In genomic region chr4:10157478-10158354, GRCh38 we compare ENCODE assay signal across 8 cellular contexts. TPM values are rescaled to one million over a fixed set of nuclear protein-coding genes. Genes with fewer than 3 reads are reported as not detected.
DNase-seq lines count a peak whose midpoint lies in the region; ATAC-seq, FAIRE-seq and TF ChIP-seq lines count a peak whose summit lies in the region.

No MANE protein-coding gene starts in this region.

- H3K23me2 ChIP-seq in H9 (ENCODE audit: insufficient read length, low read depth, low read length, poor library complexity, severe bottlenecking), result no peaks in the 10 kb centered on the region

- H2AFZ ChIP-seq in H9 (ENCODE audit: low read length), result no peak overlapping the region
- H2AFZ ChIP-seq in MM.1S (ENCODE audit: low read length), result no peak overlapping the region

- H3K9ac ChIP-seq in H9 (ENCODE audit: extremely low read depth, insufficient read length, low read length) (no peak overlapping the region), MM.1S (ENCODE audit: low read length) (no peak overlapping the region)

- no peaks in the 10 kb centered on the region for H3K79me1 ChIP-seq in H9 (ENCODE audit: insufficient read depth, low read depth, low read length, poor library complexity, severe bottlenecking)

- no peak overlapping the region for H4K91ac ChIP-seq in H9 (ENCODE audit: insufficient read length, low read depth, low read length)

- H4K5ac ChIP-seq in H9 (ENCODE audit: insufficient read length, low read depth, low read length), result no peak overlapping the region

- H3K9me2 ChIP-seq in MM.1S (replicated peaks; ENCODE audit: insufficient read depth, low read length), result no peaks in the 10 kb centered on the region

- no CpG with 5 or more reads among the region's 9 CpGs for WGBS in H9 (ENCODE audit: extremely low coverage, insufficient read length, low lambda C conversion rate)

- H3K14ac ChIP-seq in H9 (ENCODE audit: insufficient read depth, low read length), result no peak overlapping the region

- H3K27ac Mint-ChIP-seq in H9, result no peak overlapping the region; a peak in 1 of 7 replicates
- H3K27ac Mint-ChIP-seq in T-cell, result no peak overlapping the region

- H3K4me2 ChIP-seq in H9 (ENCODE audit: insufficient read depth, insufficient read length, low read length) (no peak overlapping the region), MM.1S (ENCODE audit: low read depth, low read length) (no peak overlapping the region)

- H2BK120ac ChIP-seq in H9 (ENCODE audit: low read depth, low read length, poor library complexity, severe bottlenecking), result no peak overlapping the region

- CTCF ChIA-PET in T-cell (lab: Charles Lee), result interaction anchor here (0.6 to 2.5 kb wide), 12 partner anchors 10 to 393 kb away, joined by 3 to 13 read pairs (median 3); no protein-coding TSS in a partner anchor

- H2BK12ac ChIP-seq in H9 (ENCODE audit: insufficient read length, low read depth, low read length), result no peak overlapping the region

- H3K27me3 Mint-ChIP-seq in H9 (ENCODE audit: low read depth) (peaks cover 38% of the 10 kb centered on the region), T-cell (peaks cover 0 to 3% of the 10 kb centered on the region in 2 donors)

- TF ChIP-seq CTCF in H9 (conservative IDR thresholded peaks at IDR 0.05) (peak; percentile 86), MM.1S (IDR thresholded peaks at IDR 0.05; ENCODE audit: low read length) (peak; percentile 87), bronchial epithelial cell (IDR thresholded peaks at IDR 0.05; ENCODE audit: insufficient read depth, low read length, severe bottlenecking) (peak; percentile 72)

- H2AK5ac ChIP-seq in H9 (ENCODE audit: insufficient read length, low read length), result no peak overlapping the region

- FAIRE-seq in bronchial epithelial cell (lab: Jason Lieb, UNC), result no peak

- no peak overlapping the region for H3K56ac ChIP-seq in H9 (ENCODE audit: insufficient read length, low read depth, low read length)

- H3K36me3 ChIP-seq in MM.1S (replicated peaks; ENCODE audit: insufficient read depth, low read length) (no peaks in the 10 kb centered on the region), bronchial epithelial cell (ENCODE audit: control insufficient read depth, insufficient read depth, low read length) (no peaks in the 10 kb centered on the region)

- H3K18ac ChIP-seq in H9 (ENCODE audit: insufficient read length, low read depth, low read length), result peak overlapping the region; percentile 38

- H3T11ph ChIP-seq in H9 (ENCODE audit: low read length), result no peak overlapping the region

- H2BK20ac ChIP-seq in H9 (ENCODE audit: low read depth, low read length, poor library complexity, severe bottlenecking), result no peak overlapping the region

- no peak overlapping the region for H3K23ac ChIP-seq in H9 (ENCODE audit: insufficient read length, low read depth, low read length)

- peak in 2 of 4 experiments; percentile 35 to 43 for ATAC-seq in T-cell (replicated peaks in 1 of 4)

- H3K4me3 ChIP-seq in MM.1S (ENCODE audit: low read length) (no peak overlapping the region), bronchial epithelial cell (ENCODE audit: low read depth, low read length) (no peak overlapping the region)

- no peaks in the 10 kb centered on the region for H3K4me1 ChIP-seq in H9 (ENCODE audit: insufficient read depth, low read length)
- peaks cover 14% of the 10 kb centered on the region for H3K4me1 ChIP-seq in MM.1S (ENCODE audit: low read length)

- no peak overlapping the region for H2BK5ac ChIP-seq in H9 (ENCODE audit: insufficient read length, low read length)

- H3K27ac ChIP-seq in H9 (ENCODE audit: insufficient read length, low read depth, low read length) (no peak overlapping the region), MM.1S (ENCODE audit: low read length) (no peak overlapping the region)

- POLR2A ChIA-PET in T-cell (lab: Charles Lee), result interaction anchor here in 1 of 2 donors (0.6 kb wide), 1 partner anchor 392 kb away, joined by 5 read pairs; no protein-coding TSS in a partner anchor

- no peak overlapping the region for H2BK15ac ChIP-seq in H9 (ENCODE audit: low read depth, low read length)

- H3K9me3 ChIP-seq in H9 (ENCODE audit: control insufficient read depth, low read depth, low read length) (no peaks in the 10 kb centered on the region), MM.1S (replicated peaks; ENCODE audit: insufficient read depth, low read length) (no peaks in the 10 kb centered on the region)

- no peaks in the 10 kb centered on the region for H3K36me3 Mint-ChIP-seq in H9 (ENCODE audit: insufficient read depth in 1 of 3, low read depth in 3 of 3)
- H3K36me3 Mint-ChIP-seq in T-cell, result no peaks in the 10 kb centered on the region

- H4K8ac ChIP-seq in H9 (replicated peaks; ENCODE audit: insufficient read length, low read depth, low read length), result no peak overlapping the region

- H3K4me1 Mint-ChIP-seq in H9 (peaks cover 8 to 10% of the 10 kb centered on the region in 2 experiments), T-cell (peaks cover 31 to 37% (median 37%) of the 10 kb centered on the region in 3 donors)

- DNase-seq in NCI-H345 (lab: John Stamatoyannopoulos, UW) (peak; percentile 54), NCI-H345 treated with DMSO at 0.1 percent for 48 hours (lab: John Stamatoyannopoulos, UW; ENCODE audit: unreplicated experiment) (no peak), H9 (peak; percentile 74), MM.1S (peak; percentile 53), T-cell (peak in 21 of 34 experiments; percentile 6 to 32 (median 19)), bronchial epithelial cell (ENCODE audit: low read depth) (peak; percentile 70), iris pigment epithelial cell (ENCODE audit: low read depth) (peak; percentile 81)
- peak; percentile 10 to 23 for DNase-seq in stimulated activated CD4-positive, alpha-beta T cell treated with anti-CD3 and anti-CD28 coated beads, Interleukin-15, amount 100 ng/mL, for 48 hours (ENCODE audit: low read depth in 2 of 2)

- H3K4ac ChIP-seq in H9 (ENCODE audit: low read depth, low read length), result peak overlapping the region; percentile 6; the same call in 1 of the 2 replicates

- H4K20me1 ChIP-seq in H9 (ENCODE audit: control insufficient read depth, insufficient read depth, insufficient read length), result no peaks in the 10 kb centered on the region
- H4K20me1 ChIP-seq in MM.1S (ENCODE audit: insufficient read depth, low read length), result no peaks in the 10 kb centered on the region

- no peaks in the 10 kb centered on the region; the same call in 1 of the 2 replicates for H3F3A ChIP-seq in MM.1S (ENCODE audit: insufficient read depth, low read length)

- H3K27me3 ChIP-seq in H9 (ENCODE audit: insufficient read depth, low read length), result 0 out of 2 replicates have a peak, but pooled peaks cover 2% of the 10 kb centered on the region
- no peaks in the 10 kb centered on the region for H3K27me3 ChIP-seq in MM.1S (replicated peaks; ENCODE audit: insufficient read depth, low read length)
- peaks cover 2% of the 10 kb centered on the region for H3K27me3 ChIP-seq in bronchial epithelial cell (ENCODE audit: control insufficient read depth, insufficient read depth, low read length)

- H3K79me2 ChIP-seq in H9 (ENCODE audit: insufficient read depth, low read length) (no peaks in the 10 kb centered on the region), MM.1S (ENCODE audit: low read length) (no peaks in the 10 kb centered on the region)

- no peaks in the 10 kb centered on the region; a peak in 1 of 5 replicates for H3K9me3 Mint-ChIP-seq in H9
- H3K9me3 Mint-ChIP-seq in T-cell, result no peaks in the 10 kb centered on the region

- H3K4me3 Mint-ChIP-seq in H9 (no peak overlapping the region; a peak in 1 of 5 replicates), T-cell (no peak overlapping the region)

RNA-seq across cellular contexts. Expression of gene WDR1, which starts 41.1 kb away (rescaled TPM):
- total RNA-seq in H9 (2021) (366 and 367 TPM in 2 replicates), T-cell (100 to 1,000 TPM; 268 to 308 (median 304) TPM), bronchial epithelial cell (290 and 315 TPM in 2 replicates)
